In genomic region chr3:29389362-29389761, GRCh38 we compare ENCODE assay signal across 26 cellular contexts.
"Had no signal": no experiment of that assay in that cellular context is flagged by ENCODE, and none has a peak within 500 bp of the region (broad histone marks: within the 10 kb centered on the region; RNA-seq: fewer than 3 reads in every experiment).

No MANE protein-coding gene starts in this region.

- H3K4me2 ChIP-seq: smooth muscle cell had no signal

- H3K4me1 ChIP-seq: left lung, lower lobe of right lung, right lobe of liver, stomach, testis, transverse colon, upper lobe of left lung had no signal

- H3K27ac ChIP-seq: left lung, lower lobe of right lung, ovary, right atrium auricular region, right lobe of liver, stomach, testis, thyroid gland, transverse colon, upper lobe of left lung had no signal

- H3K36me3 ChIP-seq: left lung, lower lobe of right lung, ovary, right atrium auricular region, right lobe of liver, stomach, thyroid gland, transverse colon, upper lobe of left lung had no signal

- ATAC-seq: left colon; left lung; lower lobe of right lung; natural killer cell; right lobe of liver; stimulated activated naive B cell treated with anti-CD40 and anti-IgM and Interleukin-4, amounts not matched to agents 10 μg/mL and 1 μg/mL and 100 μg/mL, for 72 hours; stimulated activated naive CD8-positive, alpha-beta T cell treated with anti-CD3 and anti-CD28 coated beads, Interleukin-15, Interleukin-2, amounts not matched to agents 100 U/mL and 50 U/mL, for 24 hours had no signal

- H3K27me3 ChIP-seq: left lung, ovary, right atrium auricular region, right lobe of liver, stomach, testis, thyroid gland, transverse colon, upper lobe of left lung had no signal

- DNase-seq: hypothalamus; immature natural killer cell; kidney; left colon; left lung; lower lobe of right lung; mammary epithelial cell; mesenchymal stem cell; naive B cell; natural killer cell; nephron progenitor cell; ovary; right lobe of liver; stimulated activated CD4-positive, alpha-beta T cell treated with anti-CD3 and anti-CD28 coated beads, Interleukin-1b, Interleukin-23, amount 100 ng/mL, for 48 hours; stimulated activated CD4-positive, alpha-beta T cell treated with anti-CD3 and anti-CD28 coated beads, Interleukin-2, amount 100 ng/mL, for 48 hours; stimulated activated CD4-positive, alpha-beta T cell treated with anti-CD3 and anti-CD28 coated beads, Interleukin-4, amount 100 ng/mL, for 4 hours; stimulated activated CD8-positive, alpha-beta memory T cell treated with anti-CD3 and anti-CD28 coated beads, Interleukin-4, amount 100 ng/mL, for 48 hours; stimulated activated naive B cell treated with anti-CD40 and anti-IgM and Interleukin-4, amounts not matched to agents 10 μg/mL and 1 μg/mL and 100 μg/mL, for 72 hours; stimulated activated naive CD8-positive, alpha-beta T cell treated with anti-CD3 and anti-CD28 coated beads, Interleukin-15, Interleukin-2, amounts not matched to agents 100 U/mL and 50 U/mL, for 24 hours; stomach; testis; thyroid gland; transverse colon; upper lobe of left lung had no signal

- H3K4me3 ChIP-seq: left lung, lower lobe of right lung, ovary, right atrium auricular region, right lobe of liver, smooth muscle cell, stomach, testis, thyroid gland, transverse colon, upper lobe of left lung had no signal

- H3K9me3 ChIP-seq: left lung, lower lobe of right lung, ovary, right atrium auricular region, right lobe of liver, testis, thyroid gland, transverse colon, upper lobe of left lung had no signal
